Comparison of ENCODE assay signal across 14 cellular contexts in genomic region chr1:16068356-16069270, GRCh38. TPM values are rescaled to one million over a fixed set of nuclear protein-coding genes. Genes with fewer than 3 reads are reported as not detected.
A peak's percentile ranks its signal among the peaks of the same experiment; 100 is the strongest.
DNase-seq lines count a peak whose midpoint lies in the region; ATAC-seq and TF ChIP-seq lines count a peak whose summit lies in the region.
"Had no signal": no experiment of that assay in that cellular context is flagged by ENCODE, and none has a peak within 500 bp of the region (broad histone marks: within the 10 kb centered on the region; RNA-seq: fewer than 3 reads in every experiment).

No MANE protein-coding gene starts in this region.

- no peak overlapping the region for H3K18ac ChIP-seq in H9 (ENCODE audit: insufficient read length, low read depth, low read length)

- 0 out of 7 replicates have a peak overlapping the region, but pooled peaks of 1 of the 3 experiments have one; percentile 32 for H3K27ac Mint-ChIP-seq in H9
- H3K27ac Mint-ChIP-seq: activated B cell treated with CpG ODN at 0.5 μM for 24 hours; CD4-positive, CD25-positive, alpha-beta regulatory T cell had no signal

- peaks cover 47% of the 10 kb centered on the region for H3K27me3 Mint-ChIP-seq in H9 (ENCODE audit: low read depth)

- TF ChIP-seq CTCF in AG10803 (conservative IDR thresholded peaks at IDR 0.05; ENCODE audit: low read length) (no peak), fibroblast of mammary gland (conservative IDR thresholded peaks at IDR 0.05; ENCODE audit: control insufficient read depth, insufficient read depth, low read depth, low read length) (no peak), H9 (conservative IDR thresholded peaks at IDR 0.05) (no peak), spleen (IDR thresholded peaks at IDR 0.05 in 8 of 11, conservative IDR thresholded peaks at IDR 0.05 in 3 of 11) (no peak)

- H3K4me2 ChIP-seq in H9 (ENCODE audit: insufficient read depth, insufficient read length, low read length) = no peak overlapping the region

- no peak overlapping the region for H2BK15ac ChIP-seq in H9 (ENCODE audit: low read depth, low read length)

- peaks cover 1% of the 10 kb centered on the region for H3K23me2 ChIP-seq in H9 (ENCODE audit: insufficient read length, low read depth, low read length, poor library complexity, severe bottlenecking)

- H4K5ac ChIP-seq in H9 (ENCODE audit: insufficient read length, low read depth, low read length) = no peak overlapping the region

- ATAC-seq in HG02973 (IDR thresholded peaks at IDR 0.05; ENCODE audit: unreplicated experiment) (no peak), GM19035 (IDR thresholded peaks at IDR 0.05; ENCODE audit: unreplicated experiment) (no peak)

- no peak overlapping the region for H2BK12ac ChIP-seq in H9 (ENCODE audit: insufficient read length, low read depth, low read length)

- peaks cover 27 to 48% of the 10 kb centered on the region in 2 experiments for H3K4me1 Mint-ChIP-seq in H9

- H3K23ac ChIP-seq in H9 (ENCODE audit: insufficient read length, low read depth, low read length) = no peak overlapping the region

- H2AFZ ChIP-seq in H9 (ENCODE audit: low read length) = no peak overlapping the region

- H3K9me3 Mint-ChIP-seq in H9 = no peaks in the 10 kb centered on the region
- H3K9me3 Mint-ChIP-seq: activated B cell treated with CpG ODN at 0.5 μM for 24 hours; CD4-positive, CD25-positive, alpha-beta regulatory T cell had no signal

- no peak overlapping the region for H3T11ph ChIP-seq in H9 (ENCODE audit: low read length)

- H3K4me3 Mint-ChIP-seq in H9 = no peak overlapping the region; a peak in 1 of 5 replicates
- H3K4me3 Mint-ChIP-seq: activated B cell treated with CpG ODN at 0.5 μM for 24 hours; CD4-positive, CD25-positive, alpha-beta regulatory T cell had no signal

- H3K9ac ChIP-seq in H9 (ENCODE audit: extremely low read depth, insufficient read length, low read length) = no peak overlapping the region

- no peak overlapping the region for H2BK20ac ChIP-seq in H9 (ENCODE audit: low read depth, low read length, poor library complexity, severe bottlenecking)

- H3K14ac ChIP-seq in H9 (ENCODE audit: insufficient read depth, low read length) = no peak overlapping the region; the same call in 1 of the 2 replicates

- H4K20me1 ChIP-seq in H9 (ENCODE audit: control insufficient read depth, insufficient read depth, insufficient read length) = no peaks in the 10 kb centered on the region

- H3K4me3 ChIP-seq in AG10803 (ENCODE audit: low read length) = no peak overlapping the region
- H3K4me3 ChIP-seq in fibroblast of mammary gland (ENCODE audit: control insufficient read depth, low read depth, low read length) = no peak overlapping the region
- H3K4me3 ChIP-seq in spleen = no peak overlapping the region
- H3K4me3 ChIP-seq: ovary, tibial nerve had no signal

- DNase-seq in AG10803 (ENCODE audit: low read depth) = peak; percentile 34
- peak; percentile 27 for DNase-seq in NCI-H2029 (lab: John Stamatoyannopoulos, UW)
- peak; percentile 13 for DNase-seq in fibroblast of mammary gland (ENCODE audit: low read depth)
- peak; percentile 45 for DNase-seq in midbrain (lab: John Stamatoyannopoulos, UW)
- no peak for DNase-seq in H9
- no peak for DNase-seq in spleen
- DNase-seq: activated B cell treated with CpG ODN at 0.5 μM for 24 hours; activated effector memory CD4-positive, alpha-beta T cell treated with Interleukin-2 at 50 U/mL for 16 hours; CD4-positive, CD25-positive, alpha-beta regulatory T cell; effector CD4-positive, alpha-beta T cell had no signal

- no peak overlapping the region for H2AK5ac ChIP-seq in H9 (ENCODE audit: insufficient read length, low read length)

- no peak overlapping the region for H3K4ac ChIP-seq in H9 (ENCODE audit: low read depth, low read length)

- H3K79me2 ChIP-seq in H9 (ENCODE audit: insufficient read depth, low read length) = no peaks in the 10 kb centered on the region

- H3K79me1 ChIP-seq in H9 (ENCODE audit: insufficient read depth, low read depth, low read length, poor library complexity, severe bottlenecking) = no peaks in the 10 kb centered on the region

- no peak overlapping the region for H4K8ac ChIP-seq in H9 (replicated peaks; ENCODE audit: insufficient read length, low read depth, low read length)

- TF ChIP-seq POLR2A in spleen (IDR thresholded peaks at IDR 0.05) = no peak

- H3K36me3 Mint-ChIP-seq in H9 (ENCODE audit: insufficient read depth in 1 of 3, low read depth in 3 of 3) = no peaks in the 10 kb centered on the region
- H3K36me3 Mint-ChIP-seq: CD4-positive, CD25-positive, alpha-beta regulatory T cell had no signal

- H4K91ac ChIP-seq in H9 (ENCODE audit: insufficient read length, low read depth, low read length) = no peak overlapping the region

- no peak overlapping the region for H2BK5ac ChIP-seq in H9 (ENCODE audit: insufficient read length, low read length)

- H3K4me1 ChIP-seq in H9 (ENCODE audit: insufficient read depth, low read length) (peaks cover 3% of the 10 kb centered on the region; the same call in 1 of the 2 replicates), spleen (peaks cover 6 to 62% (median 26%) of the 10 kb centered on the region in 6 donors)

- H3K27ac ChIP-seq in H9 (ENCODE audit: insufficient read length, low read depth, low read length) (no peak overlapping the region), spleen (peak overlapping the region in 3 of 8 donors; percentile 11 to 43 (median 24))
- H3K27ac ChIP-seq: ovary, tibial nerve had no signal

- H3K56ac ChIP-seq in H9 (ENCODE audit: insufficient read length, low read depth, low read length) = no peak overlapping the region

- H3K27me3 ChIP-seq in H9 (ENCODE audit: insufficient read depth, low read length) (no peaks in the 10 kb centered on the region; the same call in 1 of the 2 replicates), spleen (replicated peaks in 1 of 7) (peaks cover 0 to 25% (median 10%) of the 10 kb centered on the region in 7 donors)
- H3K27me3 ChIP-seq: ovary had no signal

- H3K9me3 ChIP-seq in H9 (ENCODE audit: control insufficient read depth, low read depth, low read length) = no peaks in the 10 kb centered on the region
- no peaks in the 10 kb centered on the region for H3K9me3 ChIP-seq in spleen
- H3K9me3 ChIP-seq: ovary, tibial nerve had no signal

- intact Hi-C loops in spleen (cut with DNase I; ENCODE audit: low total_unique reads) = no loop called here

- H2BK120ac ChIP-seq in H9 (ENCODE audit: low read depth, low read length, poor library complexity, severe bottlenecking) = no peak overlapping the region

- H3K36me3 ChIP-seq in spleen = no peaks in the 10 kb centered on the region
- H3K36me3 ChIP-seq: ovary, tibial nerve had no signal

- no CpG with 5 or more reads among the region's 11 CpGs for WGBS in H9 (ENCODE audit: extremely low coverage, insufficient read length, low lambda C conversion rate)
- whole genome bisulfite sequencing in spleen, 5 donors = 64 to 75% (median 69%) methylated on average over 6 to 11 of the region's 11 CpGs

RNA-seq across cellular contexts. Expression of gene FAM131C, which starts 4.8 kb away (rescaled TPM):
- 0.48 and 0.61 TPM in 2 replicates for total RNA-seq in H9 (2021)
- total RNA-seq in spleen = under 1 TPM in 1 of 7 donors, not detected in 6; 0.47 TPM
- polyA plus RNA-seq in spleen = under 1 TPM in 1 of 3 donors, not detected in 2; 0.11 TPM
- total RNA-seq: activated B cell treated with CpG ODN at 0.5 μM for 24 hours; CD4-positive, CD25-positive, alpha-beta regulatory T cell; tibial nerve had no signal

RNA-seq across cellular contexts. Expression of gene CLCNKB, which starts 25.0 kb away (rescaled TPM):
- total RNA-seq in H9 (2021) (1.7 and 1.8 TPM in 2 replicates), spleen (under 1 TPM in 1 of 7 donors, not detected in 6; 0.13 TPM)
- polyA plus RNA-seq in spleen = under 1 TPM; 0.04 to 0.10 (median 0.06) TPM
- total RNA-seq: activated B cell treated with CpG ODN at 0.5 μM for 24 hours; CD4-positive, CD25-positive, alpha-beta regulatory T cell had no signal
- polyA plus RNA-seq: CD4-positive, CD25-positive, alpha-beta regulatory T cell had no signal

RNA-seq across cellular contexts. Expression of gene CLCNKA, which starts 46.8 kb away (rescaled TPM):
- 0.37 and 0.98 TPM in 2 replicates for total RNA-seq in H9 (2021)
- under 1 TPM in 3 of 7 donors, not detected in 4; 0.22 to 0.46 (median 0.37) TPM for total RNA-seq in spleen
- polyA plus RNA-seq in spleen = under 1 TPM; 0.19 to 0.50 (median 0.20) TPM
- total RNA-seq: CD4-positive, CD25-positive, alpha-beta regulatory T cell; tibial nerve had no signal
- polyA plus RNA-seq: CD4-positive, CD25-positive, alpha-beta regulatory T cell had no signal

RNA-seq across cellular contexts. Expression of gene HSPB7, which starts 50.8 kb away (rescaled TPM):
- total RNA-seq in H9 (2021) = not detected in 2 replicates
- total RNA-seq in spleen = 1 to 10 TPM in 6 of 7 donors, under 1 TPM in 1; 0.60 to 3.7 (median 2.2) TPM
- polyA plus RNA-seq in spleen = 1 to 10 TPM; 2.3 to 8.1 (median 4.2) TPM
- total RNA-seq: activated B cell treated with CpG ODN at 0.5 μM for 24 hours; CD4-positive, CD25-positive, alpha-beta regulatory T cell had no signal
- polyA plus RNA-seq: CD4-positive, CD25-positive, alpha-beta regulatory T cell had no signal

Comparison
In these comparisons a context has a peak if more than half of its experiments do, and no peak if none do; other contexts are left out.
1. DNase-seq: peak in AG10803 (single experiment), NCI-H2029 (single experiment), fibroblast of mammary gland (single experiment) and midbrain (single experiment); none in H9 (single experiment) and spleen (single experiment).